11 cellular contexts compared by ENCODE assay signal in genomic region chr1:145959333-145959732, GRCh38. TPM values are rescaled to one million over a fixed set of nuclear protein-coding genes. Genes with fewer than 3 reads are reported as not detected.
DNase-seq lines count a peak whose midpoint lies in the region; ATAC-seq and TF ChIP-seq lines count a peak whose summit lies in the region.
"Had no signal": no experiment of that assay in that cellular context is flagged by ENCODE, and none has a peak within 500 bp of the region (broad histone marks: within the 10 kb centered on the region; RNA-seq: fewer than 3 reads in every experiment).

No MANE protein-coding gene starts in this region.

- no peak for DNase-seq in CD4-positive, CD25-positive, alpha-beta regulatory T cell
- no peak for DNase-seq in activated naive CD8-positive, alpha-beta T cell treated with anti-CD3 and anti-CD28 coated beads, Interleukin-2, amount 50 U/mL, for 24 hours
- no peak for DNase-seq in nephron progenitor cell
- DNase-seq in NCI-H446 treated with DMSO at 0.1 percent for 48 hours (lab: John Stamatoyannopoulos, UW), result no peak
- no peak for DNase-seq in SJCRH30
- DNase-seq: activated naive CD4-positive, alpha-beta T cell treated with Interleukin-2 at 50 U/mL for 16 hours; NCI-H2029 treated with DMSO at 0.1 percent for 48 hours had no signal

- H3K4me1 Mint-ChIP-seq in CD4-positive, CD25-positive, alpha-beta regulatory T cell, result peaks cover 28 to 81% (median 68%) of the 10 kb centered on the region in 4 donors
- H3K4me1 Mint-ChIP-seq in activated naive CD8-positive, alpha-beta T cell treated with anti-CD3 and anti-CD28 coated beads, Interleukin-2, amount 50 U/mL, for 24 hours, result peaks cover 69% of the 10 kb centered on the region
- H3K4me1 Mint-ChIP-seq in nephron progenitor cell, result peaks cover 84% of the 10 kb centered on the region

- no peaks in the 10 kb centered on the region for H3K27me3 ChIP-seq in CD4-positive, CD25-positive, alpha-beta regulatory T cell (ENCODE audit: control insufficient read depth, insufficient read depth, low read length)
- no peaks in the 10 kb centered on the region for H3K27me3 ChIP-seq in SJCRH30

- H3K4me3 Mint-ChIP-seq in CD4-positive, CD25-positive, alpha-beta regulatory T cell, result peak overlapping the region; percentile 72 to 100 (median 96)
- peak overlapping the region; percentile 96 for H3K4me3 Mint-ChIP-seq in activated naive CD8-positive, alpha-beta T cell treated with anti-CD3 and anti-CD28 coated beads, Interleukin-2, amount 50 U/mL, for 24 hours
- peak overlapping the region; percentile 94 for H3K4me3 Mint-ChIP-seq in nephron progenitor cell

- H3K27ac Mint-ChIP-seq in CD4-positive, CD25-positive, alpha-beta regulatory T cell, result peak overlapping the region; percentile 60 to 96 (median 94)
- no peak overlapping the region for H3K27ac Mint-ChIP-seq in activated naive CD8-positive, alpha-beta T cell treated with anti-CD3 and anti-CD28 coated beads, Interleukin-2, amount 50 U/mL, for 24 hours
- H3K27ac Mint-ChIP-seq in nephron progenitor cell, result no peak overlapping the region

- H3K9me3 ChIP-seq in CD4-positive, CD25-positive, alpha-beta regulatory T cell (ENCODE audit: control insufficient read depth in 2 of 2, low read length in 2 of 2), result no peaks in the 10 kb centered on the region
- H3K9me3 ChIP-seq in HEK293 (ENCODE audit: control insufficient read depth, insufficient read depth, low read depth, low read length), result no peaks in the 10 kb centered on the region
- H3K9me3 ChIP-seq in SJCRH30 (replicated peaks), result no peaks in the 10 kb centered on the region

- H3K4me1 ChIP-seq in CD4-positive, CD25-positive, alpha-beta regulatory T cell (ENCODE audit: control insufficient read depth, insufficient read depth, low read length, poor library complexity, severe bottlenecking), result peaks cover 84% of the 10 kb centered on the region
- peaks cover 12% of the 10 kb centered on the region for H3K4me1 ChIP-seq in HEK293 (ENCODE audit: control insufficient read depth, insufficient read depth, low read length)
- H3K4me1 ChIP-seq in SJCRH30, result peaks cover 17% of the 10 kb centered on the region

- POLR2A ChIA-PET in HEK293 (lab: Yijun Ruan, JAX), result interaction anchor here (2.2 to 2.6 kb wide), 3 partner anchors 15 to 40 kb away, joined by 6 to 51 read pairs (median 9); partner anchors contain the start of genes PEX11B and RBM8A

- no peaks in the 10 kb centered on the region for H3K9me3 Mint-ChIP-seq in CD4-positive, CD25-positive, alpha-beta regulatory T cell
- no peaks in the 10 kb centered on the region for H3K9me3 Mint-ChIP-seq in activated naive CD8-positive, alpha-beta T cell treated with anti-CD3 and anti-CD28 coated beads, Interleukin-2, amount 50 U/mL, for 24 hours
- H3K9me3 Mint-ChIP-seq in nephron progenitor cell, result no peaks in the 10 kb centered on the region

- no peak overlapping the region for H3K4me3 ChIP-seq in CD4-positive, CD25-positive, alpha-beta regulatory T cell (ENCODE audit: low read depth, low read length)
- H3K4me3 ChIP-seq in HEK293 (ENCODE audit: low read depth, low read length) (no peak overlapping the region), SJCRH30 (no peak overlapping the region)

- H3K27ac ChIP-seq in CD4-positive, CD25-positive, alpha-beta regulatory T cell (ENCODE audit: insufficient read depth, low read length, poor library complexity, severe bottlenecking), result peak overlapping the region; percentile 85
- H3K27ac ChIP-seq in HEK293 (ENCODE audit: extremely low read depth, low read depth, low read length), result no peak overlapping the region
- H3K27ac ChIP-seq in SJCRH30, result no peak overlapping the region

- no peaks in the 10 kb centered on the region for H3K36me3 Mint-ChIP-seq in CD4-positive, CD25-positive, alpha-beta regulatory T cell
- peaks cover 10% of the 10 kb centered on the region for H3K36me3 Mint-ChIP-seq in activated naive CD8-positive, alpha-beta T cell treated with anti-CD3 and anti-CD28 coated beads, Interleukin-2, amount 50 U/mL, for 24 hours (ENCODE audit: low read depth)
- H3K36me3 Mint-ChIP-seq in nephron progenitor cell (ENCODE audit: low read depth), result no peaks in the 10 kb centered on the region

- H3K36me3 ChIP-seq in CD4-positive, CD25-positive, alpha-beta regulatory T cell (ENCODE audit: control insufficient read depth, insufficient read depth, low read length), result no peaks in the 10 kb centered on the region
- H3K36me3 ChIP-seq in HEK293 (ENCODE audit: control insufficient read depth in 2 of 2, insufficient read depth in 1 of 2, low read length in 2 of 2) (no peaks in the 10 kb centered on the region), SJCRH30 (no peaks in the 10 kb centered on the region)

- CTCF ChIA-PET in HEK293 (lab: Yijun Ruan, JAX), result interaction anchor here (0.5 to 3.6 kb wide), 6 partner anchors 14 to 68 kb away, joined by 3 to 15 read pairs (median 5); partner anchors contain the start of gene RBM8A

- no peaks in the 10 kb centered on the region for H3K27me3 Mint-ChIP-seq in CD4-positive, CD25-positive, alpha-beta regulatory T cell
- H3K27me3 Mint-ChIP-seq in activated naive CD8-positive, alpha-beta T cell treated with anti-CD3 and anti-CD28 coated beads, Interleukin-2, amount 50 U/mL, for 24 hours, result no peaks in the 10 kb centered on the region
- H3K27me3 Mint-ChIP-seq in nephron progenitor cell (ENCODE audit: low read depth, poor library complexity), result peaks cover 61% of the 10 kb centered on the region

- no peak for ATAC-seq in CD4-positive, CD25-positive, alpha-beta regulatory T cell (ENCODE audit: low read depth in 2 of 2)
- no peak for ATAC-seq in activated naive CD8-positive, alpha-beta T cell treated with anti-CD3 and anti-CD28 coated beads, Interleukin-2, amount 50 U/mL, for 24 hours
- ATAC-seq in HG03457 (IDR thresholded peaks at IDR 0.05; ENCODE audit: unreplicated experiment) (no peak), HG03571 (IDR thresholded peaks at IDR 0.05; ENCODE audit: unreplicated experiment) (no peak)
- ATAC-seq: sciatic nerve had no signal

- TF ChIP-seq CTCF in HEK293 (tag by site-specific recombination; IDR thresholded peaks at IDR 0.05) (no peak), nephron progenitor cell (IDR thresholded peaks at IDR 0.05) (no peak)

TF ChIP-seq in HEK293, 187 proteins besides CTCF, POLR2A, EP300 and RAD21:
- 0 out of 2 replicates have a peak, but pooled peaks have one; percentile 2 for TF ChIP-seq ZNF366 (tag by site-specific recombination; conservative IDR thresholded peaks at IDR 0.05)
- TF ChIP-seq ZNF341 (tag by site-specific recombination; IDR thresholded peaks at IDR 0.05; ENCODE audit: low read depth), result peak; percentile 89
- TF ChIP-seq, protein P1, sequence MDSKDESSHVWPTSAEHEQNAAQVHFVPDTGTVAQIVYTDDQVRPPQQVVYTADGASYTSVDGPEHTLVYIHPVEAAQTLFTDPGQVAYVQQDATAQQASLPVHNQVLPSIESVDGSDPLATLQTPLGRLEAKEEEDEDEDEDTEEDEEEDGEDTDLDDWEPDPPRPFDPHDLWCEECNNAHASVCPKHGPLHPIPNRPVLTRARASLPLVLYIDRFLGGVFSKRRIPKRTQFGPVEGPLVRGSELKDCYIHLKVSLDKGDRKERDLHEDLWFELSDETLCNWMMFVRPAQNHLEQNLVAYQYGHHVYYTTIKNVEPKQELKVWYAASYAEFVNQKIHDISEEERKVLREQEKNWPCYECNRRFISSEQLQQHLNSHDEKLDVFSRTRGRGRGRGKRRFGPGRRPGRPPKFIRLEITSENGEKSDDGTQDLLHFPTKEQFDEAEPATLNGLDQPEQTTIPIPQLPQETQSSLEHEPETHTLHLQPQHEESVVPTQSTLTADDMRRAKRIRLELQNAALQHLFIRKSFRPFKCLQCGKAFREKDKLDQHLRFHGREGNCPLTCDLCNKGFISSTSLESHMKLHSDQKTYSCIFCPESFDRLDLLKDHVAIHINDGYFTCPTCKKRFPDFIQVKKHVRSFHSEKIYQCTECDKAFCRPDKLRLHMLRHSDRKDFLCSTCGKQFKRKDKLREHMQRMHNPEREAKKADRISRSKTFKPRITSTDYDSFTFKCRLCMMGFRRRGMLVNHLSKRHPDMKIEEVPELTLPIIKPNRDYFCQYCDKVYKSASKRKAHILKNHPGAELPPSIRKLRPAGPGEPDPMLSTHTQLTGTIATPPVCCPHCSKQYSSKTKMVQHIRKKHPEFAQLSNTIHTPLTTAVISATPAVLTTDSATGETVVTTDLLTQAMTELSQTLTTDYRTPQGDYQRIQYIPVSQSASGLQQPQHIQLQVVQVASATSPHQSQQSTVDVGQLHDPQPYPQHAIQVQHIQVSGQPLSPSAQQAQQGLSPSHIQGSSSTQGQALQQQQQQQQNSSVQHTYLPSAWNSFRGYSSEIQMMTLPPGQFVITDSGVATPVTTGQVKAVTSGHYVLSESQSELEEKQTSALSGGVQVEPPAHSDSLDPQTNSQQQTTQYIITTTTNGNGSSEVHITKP (tag by site-specific recombination; IDR thresholded peaks at IDR 0.05), result peak; percentile 90
- TF ChIP-seq HOXD13 (CRISPR knock-in tag; IDR thresholded peaks at IDR 0.05; ENCODE audit: borderline replicate concordance), result no peak

RNA-seq across cellular contexts. Expression of gene LIX1L, which starts 1.5 kb away (rescaled TPM):
- total RNA-seq in CD4-positive, CD25-positive, alpha-beta regulatory T cell, result 36.2 TPM
- 10 to 100 TPM; 21.7 to 26.9 (median 25.9) TPM for polyA plus RNA-seq in CD4-positive, CD25-positive, alpha-beta regulatory T cell
- 33.4 and 35.6 TPM in 2 replicates for total RNA-seq in SJCRH30 (2014; rRNA removed; shearing (Covaris generic))

RNA-seq across cellular contexts. Expression of gene ANKRD34A, which starts 5.0 kb away (rescaled TPM):
- 1.6 TPM for total RNA-seq in CD4-positive, CD25-positive, alpha-beta regulatory T cell
- under 1 TPM; 0.07 to 0.45 (median 0.31) TPM for polyA plus RNA-seq in CD4-positive, CD25-positive, alpha-beta regulatory T cell
- total RNA-seq in SJCRH30 (2014; rRNA removed; shearing (Covaris generic)), result 0.69 and 0.84 TPM in 2 replicates

RNA-seq across cellular contexts. Expression of gene POLR3GL, which starts 5.2 kb away (rescaled TPM):
- 30.8 TPM for total RNA-seq in CD4-positive, CD25-positive, alpha-beta regulatory T cell
- polyA plus RNA-seq in CD4-positive, CD25-positive, alpha-beta regulatory T cell, result 100 to 1,000 TPM; 103 to 129 (median 109) TPM
- 16.7 and 18.4 TPM in 2 replicates for total RNA-seq in SJCRH30 (2014; rRNA removed; shearing (Covaris generic))

RNA-seq across cellular contexts. Expression of gene RBM8A, which starts 32.0 kb away (rescaled TPM):
- total RNA-seq in CD4-positive, CD25-positive, alpha-beta regulatory T cell, result 143 TPM
- 100 to 1,000 TPM; 143 to 176 (median 154) TPM for polyA plus RNA-seq in CD4-positive, CD25-positive, alpha-beta regulatory T cell
- 232 and 246 TPM in 2 replicates for total RNA-seq in SJCRH30 (2014; rRNA removed; shearing (Covaris generic))

RNA-seq across cellular contexts. Expression of gene TXNIP, which starts 37.0 kb away (rescaled TPM):
- total RNA-seq in CD4-positive, CD25-positive, alpha-beta regulatory T cell, result 1,496 TPM
- polyA plus RNA-seq in CD4-positive, CD25-positive, alpha-beta regulatory T cell, result 1,000 to 10,000 TPM; 2,637 to 4,955 (median 3,590) TPM
- total RNA-seq in SJCRH30 (2014; rRNA removed; shearing (Covaris generic)), result 161 and 177 TPM in 2 replicates

Comparison
In these comparisons a context has a peak if more than half of its experiments do, and no peak if none do; other contexts are left out.
1. H3K27ac Mint-ChIP-seq: peak in CD4-positive, CD25-positive, alpha-beta regulatory T cell (3 of 3); none in activated naive CD8-positive, alpha-beta T cell treated with anti-CD3 and anti-CD28 coated beads, Interleukin-2, amount 50 U/mL, for 24 hours (single experiment) and nephron progenitor cell (single experiment).
2. Peak in every context shown above with its lines, with median percentiles within 50 percentile points of each other: H3K4me3 Mint-ChIP-seq.